In the genomic region with DNA sequence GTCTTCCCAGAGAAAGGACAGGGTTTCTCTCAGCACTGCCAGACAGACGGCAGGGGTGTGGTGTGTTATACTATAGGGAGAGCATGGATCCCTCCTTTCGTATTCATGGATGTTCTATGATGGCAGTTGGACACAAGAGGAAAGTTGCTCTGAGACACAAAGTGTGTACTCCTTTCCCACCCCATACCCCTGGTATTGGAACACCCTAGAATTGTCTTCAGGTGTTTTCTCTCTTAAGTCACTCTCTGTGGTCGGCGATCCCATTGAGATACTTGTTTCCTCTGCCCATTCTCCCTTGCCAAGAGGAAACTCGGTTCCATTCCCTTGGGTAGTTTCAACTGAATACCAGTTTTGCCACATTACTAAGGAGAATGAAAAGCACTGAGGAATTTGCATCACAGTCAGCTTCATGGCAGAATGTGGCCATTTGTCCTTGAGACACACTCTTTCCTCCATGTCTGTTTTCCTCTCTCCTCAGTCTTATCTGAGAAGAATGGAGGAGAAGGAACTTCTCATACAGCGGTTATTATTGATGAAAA, we compare ENCODE assay signal across 8 cellular contexts. TPM values are rescaled to one million over a fixed set of nuclear protein-coding genes. Genes with fewer than 3 reads are reported as not detected.
"Had no signal": no experiment of that assay in that cellular context is flagged by ENCODE, and none has a peak within 500 bp of the region (broad histone marks: within the 10 kb centered on the region; RNA-seq: fewer than 3 reads in every experiment).

No MANE protein-coding gene starts in this region.

- H3K27ac ChIP-seq: GM23248 had no signal

- FAIRE-seq: HepG2 had no signal

- ATAC-seq: HepG2 had no signal

- DNase-seq: GM23248, GOT3, H7, HCEC 1CT, KG1 had no signal

- H3K4me3 ChIP-seq: GM23248 had no signal

- H2AFZ ChIP-seq: GM23248 had no signal

- H3K9ac ChIP-seq: GM23248 had no signal

RNA-seq across cellular contexts. Expression of gene RNF182, which starts 53.4 kb away (rescaled TPM):
- total RNA-seq: HepG2, HT-29 had no signal
- polyA plus RNA-seq: HepG2, IgD-negative memory B cell had no signal
